In the genomic region with DNA sequence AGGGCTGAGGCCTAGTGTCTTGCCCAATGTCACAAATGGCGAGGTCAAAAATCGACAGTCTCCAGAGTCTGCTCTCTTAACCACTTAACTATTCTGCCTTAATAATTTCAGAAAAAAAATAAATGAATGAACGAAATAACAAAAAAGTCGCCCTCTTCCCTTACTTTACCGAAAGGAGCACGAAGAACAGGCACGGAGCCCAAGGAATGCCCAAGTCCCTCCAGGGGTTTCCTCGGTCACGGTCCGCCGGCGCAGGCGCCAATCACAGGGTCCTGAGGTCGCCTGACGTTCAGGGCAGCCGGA, we compare ENCODE assay signal across 1 cellular context.
TF ChIP-seq lines count a peak whose summit lies in the region.

No MANE protein-coding gene starts in this region.

TF ChIP-seq in HepG2, 621 proteins besides CTCF, POLR2A, EP300 and RAD21 (continued from another document):
- TF ChIP-seq, protein P1, sequence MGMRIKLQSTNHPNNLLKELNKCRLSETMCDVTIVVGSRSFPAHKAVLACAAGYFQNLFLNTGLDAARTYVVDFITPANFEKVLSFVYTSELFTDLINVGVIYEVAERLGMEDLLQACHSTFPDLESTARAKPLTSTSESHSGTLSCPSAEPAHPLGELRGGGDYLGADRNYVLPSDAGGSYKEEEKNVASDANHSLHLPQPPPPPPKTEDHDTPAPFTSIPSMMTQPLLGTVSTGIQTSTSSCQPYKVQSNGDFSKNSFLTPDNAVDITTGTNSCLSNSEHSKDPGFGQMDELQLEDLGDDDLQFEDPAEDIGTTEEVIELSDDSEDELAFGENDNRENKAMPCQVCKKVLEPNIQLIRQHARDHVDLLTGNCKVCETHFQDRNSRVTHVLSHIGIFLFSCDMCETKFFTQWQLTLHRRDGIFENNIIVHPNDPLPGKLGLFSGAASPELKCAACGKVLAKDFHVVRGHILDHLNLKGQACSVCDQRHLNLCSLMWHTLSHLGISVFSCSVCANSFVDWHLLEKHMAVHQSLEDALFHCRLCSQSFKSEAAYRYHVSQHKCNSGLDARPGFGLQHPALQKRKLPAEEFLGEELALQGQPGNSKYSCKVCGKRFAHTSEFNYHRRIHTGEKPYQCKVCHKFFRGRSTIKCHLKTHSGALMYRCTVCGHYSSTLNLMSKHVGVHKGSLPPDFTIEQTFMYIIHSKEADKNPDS (CRISPR knock-in tag; IDR thresholded peaks at IDR 0.05): 0 out of 2 replicates have a peak, but pooled peaks have one; percentile 44
- TF ChIP-seq ARNT2 (CRISPR knock-in tag; IDR thresholded peaks at IDR 0.05; ENCODE audit: low read depth) (peak; percentile 87), NCOA1 (CRISPR knock-in tag; IDR thresholded peaks at IDR 0.05) (peak; percentile 72; the same call in 1 of the 2 replicates), ZKSCAN5 (CRISPR knock-in tag; IDR thresholded peaks at IDR 0.05) (0 out of 2 replicates have a peak, but pooled peaks have one; percentile 12), ZNF567 (CRISPR knock-in tag; IDR thresholded peaks at IDR 0.05; ENCODE audit: borderline replicate concordance) (peak; percentile 72; the same call in 1 of the 2 replicates), CEBPB (IDR thresholded peaks at IDR 0.05; ENCODE audit: borderline replicate concordance, low read depth, low read length) (peak; percentile 37; the same call in 1 of the 2 replicates), TOPORS (CRISPR knock-in tag; IDR thresholded peaks at IDR 0.05) (no peak)
